8 cellular contexts compared by ENCODE assay signal in genomic region chr3:184360834-184361531, GRCh38. TPM values are rescaled to one million over a fixed set of nuclear protein-coding genes. Genes with fewer than 3 reads are reported as not detected.
DNase-seq lines count a peak whose midpoint lies in the region; ATAC-seq and TF ChIP-seq lines count a peak whose summit lies in the region.

No MANE protein-coding gene starts in this region.

- peaks cover 29% of the 10 kb centered on the region for H3K36me3 ChIP-seq in DOHH2 (ENCODE audit: control insufficient read depth, low read length)
- peaks cover 11% of the 10 kb centered on the region for H3K36me3 ChIP-seq in thoracic aorta

- no peak for DNase-seq in activated naive CD8-positive, alpha-beta T cell treated with anti-CD3 and anti-CD28 coated beads for 36 hours
- DNase-seq in thoracic aorta (ENCODE audit: low spot score): no peak
- DNase-seq in activated gamma-delta T cell treated with Interleukin-2 at 50 U/mL for 16 hours: no peak
- DNase-seq in stimulated activated CD4-positive, alpha-beta T cell treated with anti-CD3 and anti-CD28 coated beads, Interleukin-2, amount 100 ng/mL, for 48 hours: no peak

- H3K27ac Mint-ChIP-seq in activated naive CD8-positive, alpha-beta T cell treated with anti-CD3 and anti-CD28 coated beads for 36 hours: peak overlapping the region; percentile 52

- no peaks in the 10 kb centered on the region for H3F3A ChIP-seq in DOHH2 (ENCODE audit: control insufficient read depth, insufficient read depth)

- H3K9me3 ChIP-seq in DOHH2 (ENCODE audit: control insufficient read depth, insufficient read depth, low read length): no peaks in the 10 kb centered on the region
- H3K9me3 ChIP-seq in thoracic aorta: no peaks in the 10 kb centered on the region

- peaks cover 6% of the 10 kb centered on the region; the same call in 1 of the 2 replicates for H4K20me1 ChIP-seq in DOHH2 (ENCODE audit: control insufficient read depth, insufficient read depth, low read depth, low read length)

- H3K9me2 ChIP-seq in DOHH2 (replicated peaks; ENCODE audit: control insufficient read depth, low read length): no peaks in the 10 kb centered on the region

- H3K27me3 ChIP-seq in DOHH2 (ENCODE audit: control insufficient read depth, low read length): no peaks in the 10 kb centered on the region
- H3K27me3 ChIP-seq in layer of hippocampus (ENCODE audit: control insufficient read depth, insufficient read depth, low read length): no peaks in the 10 kb centered on the region
- H3K27me3 ChIP-seq in thoracic aorta (replicated peaks; ENCODE audit: insufficient read depth): no peaks in the 10 kb centered on the region

- TF ChIP-seq CTCF in DOHH2 (IDR thresholded peaks at IDR 0.05; ENCODE audit: low read depth, low read length, poor library complexity, severe bottlenecking): no peak
- TF ChIP-seq CTCF in thoracic aorta (IDR thresholded peaks at IDR 0.05): no peak

- H3K79me2 ChIP-seq in DOHH2 (ENCODE audit: control insufficient read depth, low read length): peaks cover 34% of the 10 kb centered on the region

- H3K4me1 Mint-ChIP-seq in activated naive CD8-positive, alpha-beta T cell treated with anti-CD3 and anti-CD28 coated beads for 36 hours: peaks cover 26% of the 10 kb centered on the region

- H3K36me3 Mint-ChIP-seq in activated naive CD8-positive, alpha-beta T cell treated with anti-CD3 and anti-CD28 coated beads for 36 hours: peaks cover 23% of the 10 kb centered on the region

- peak overlapping the region; percentile 76 for H3K4me3 ChIP-seq in DOHH2 (ENCODE audit: low read length)
- peak overlapping the region; percentile 98 for H3K4me3 ChIP-seq in thoracic aorta

- peak overlapping the region; percentile 77 for H3K4me2 ChIP-seq in DOHH2 (ENCODE audit: low read length)

- H3K4me3 Mint-ChIP-seq in activated naive CD8-positive, alpha-beta T cell treated with anti-CD3 and anti-CD28 coated beads for 36 hours: peak overlapping the region; percentile 85

- peaks cover 4% of the 10 kb centered on the region for H3K27me3 Mint-ChIP-seq in activated naive CD8-positive, alpha-beta T cell treated with anti-CD3 and anti-CD28 coated beads for 36 hours

- ATAC-seq in HG02678 (IDR thresholded peaks at IDR 0.05; ENCODE audit: unreplicated experiment) (peak; percentile 3), thoracic aorta (ENCODE audit: insufficient number of reproducible peaks, low FRiP score, low read depth) (no peak), HG03159 (IDR thresholded peaks at IDR 0.05; ENCODE audit: unreplicated experiment) (no peak)

- H3K27ac ChIP-seq in DOHH2 (ENCODE audit: low read depth, low read length): no peak overlapping the region
- peak overlapping the region; percentile 97 for H3K27ac ChIP-seq in layer of hippocampus (ENCODE audit: low read depth, low read length)
- H3K27ac ChIP-seq in thoracic aorta: peak overlapping the region; percentile 95 to 100

- H3K9me3 Mint-ChIP-seq in activated naive CD8-positive, alpha-beta T cell treated with anti-CD3 and anti-CD28 coated beads for 36 hours: no peaks in the 10 kb centered on the region

- H3K4me1 ChIP-seq in DOHH2 (ENCODE audit: control insufficient read depth, low read length): peaks cover 22% of the 10 kb centered on the region
- peaks cover 11 to 27% of the 10 kb centered on the region in 2 donors for H3K4me1 ChIP-seq in thoracic aorta (ENCODE audit: control insufficient read depth in 1 of 2, low read depth in 2 of 2)

RNA-seq across cellular contexts. Expression of gene CLCN2, which starts 0.4 kb away (rescaled TPM):
- 1 to 10 TPM; 5.0 to 6.8 TPM for total RNA-seq in activated naive CD8-positive, alpha-beta T cell treated with anti-CD3 and anti-CD28 coated beads for 36 hours
- total RNA-seq in thoracic aorta: 1 to 10 TPM; 4.3 to 8.0 TPM

RNA-seq across cellular contexts. Expression of gene POLR2H, which starts 0.5 kb away (rescaled TPM):
- 100 to 1,000 TPM; 175 to 177 TPM for total RNA-seq in activated naive CD8-positive, alpha-beta T cell treated with anti-CD3 and anti-CD28 coated beads for 36 hours
- total RNA-seq in thoracic aorta: 10 to 100 TPM; 49.5 to 53.7 TPM

RNA-seq across cellular contexts. Expression of gene THPO, which starts 17.0 kb away (rescaled TPM):
- not detected for total RNA-seq in activated naive CD8-positive, alpha-beta T cell treated with anti-CD3 and anti-CD28 coated beads for 36 hours
- 1 to 10 TPM in 1 of 2 donors, not detected in 1; 1.1 TPM for total RNA-seq in thoracic aorta

RNA-seq across cellular contexts. Expression of gene CHRD, which starts 18.9 kb away (rescaled TPM):
- total RNA-seq in activated naive CD8-positive, alpha-beta T cell treated with anti-CD3 and anti-CD28 coated beads for 36 hours: not detected
- 10 to 100 TPM; 19.5 to 21.7 TPM for total RNA-seq in thoracic aorta

RNA-seq across cellular contexts. Expression of gene FAM131A, which starts 23.6 kb away (rescaled TPM):
- total RNA-seq in activated naive CD8-positive, alpha-beta T cell treated with anti-CD3 and anti-CD28 coated beads for 36 hours: 1 to 10 TPM; 2.1 to 3.4 TPM
- 10 to 100 TPM; 55.4 to 91.8 TPM for total RNA-seq in thoracic aorta
